Comparison of ENCODE assay signal across 15 cellular contexts in the genomic region with DNA sequence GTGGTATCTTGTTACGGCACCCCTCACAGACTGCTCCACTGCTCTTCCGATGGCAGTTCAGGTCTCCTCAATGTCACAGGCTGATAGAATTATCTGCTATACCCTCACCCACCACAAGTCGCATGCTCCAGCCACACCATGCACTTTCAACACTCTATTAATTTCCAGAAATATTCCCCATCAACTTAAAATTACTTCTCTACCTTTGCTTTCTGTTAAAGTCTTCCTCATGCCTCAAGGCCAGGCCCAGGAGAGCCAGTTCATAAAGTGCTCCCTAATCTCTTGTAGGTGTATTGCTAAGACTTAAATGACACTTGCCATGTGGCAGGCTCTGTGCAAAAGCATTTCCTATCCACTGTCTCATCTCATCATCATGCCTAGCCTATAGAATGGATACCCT.
DNase-seq lines count a peak whose midpoint lies in the region; ATAC-seq and TF ChIP-seq lines count a peak whose summit lies in the region.
"Had no signal": no experiment of that assay in that cellular context is flagged by ENCODE, and none has a peak within 500 bp of the region (broad histone marks: within the 10 kb centered on the region; RNA-seq: fewer than 3 reads in every experiment).

No MANE protein-coding gene starts in this region.

- no peak overlapping the region; a peak in 1 of 7 replicates for H3K27ac Mint-ChIP-seq in H9
- H3K27ac Mint-ChIP-seq in glutamatergic neuron (ENCODE audit: unreplicated experiment), result no peak overlapping the region
- H3K27ac Mint-ChIP-seq: activated T-helper 1 cell treated with anti-CD3 and anti-CD28 coated beads, Interleukin-12 subunit alpha, Interleukin-12 subunit beta, Interleukin-2, Interleukin-4 antibody, amounts not matched to agents 30 ng/mL and 10 ng/mL and 1 ng/mL, durations not matched to agents 14 hours and 24 hours and 36 hours had no signal

- no peaks in the 10 kb centered on the region for H3K23me2 ChIP-seq in H9 (ENCODE audit: insufficient read length, low read depth, low read length, poor library complexity, severe bottlenecking)

- H3K79me1 ChIP-seq in H9 (ENCODE audit: insufficient read depth, low read depth, low read length, poor library complexity, severe bottlenecking), result no peaks in the 10 kb centered on the region

- H3K27ac ChIP-seq in H9 (ENCODE audit: insufficient read length, low read depth, low read length), result no peak overlapping the region
- no peak overlapping the region for H3K27ac ChIP-seq in OCI-LY1 (ENCODE audit: low read depth, low read length, poor library complexity, severe bottlenecking)
- H3K27ac ChIP-seq: HL-60, left lung had no signal

- no peak overlapping the region for H4K91ac ChIP-seq in H9 (ENCODE audit: insufficient read length, low read depth, low read length)

- no peak overlapping the region for H3K9ac ChIP-seq in H9 (ENCODE audit: extremely low read depth, insufficient read length, low read length)
- H3K9ac ChIP-seq in OCI-LY1 (ENCODE audit: low read length), result no peak overlapping the region

- no peak overlapping the region for H3K18ac ChIP-seq in H9 (ENCODE audit: insufficient read length, low read depth, low read length)

- H3K4me1 ChIP-seq in H9 (ENCODE audit: insufficient read depth, low read length) (no peaks in the 10 kb centered on the region; the same call in 1 of the 2 replicates), OCI-LY1 (ENCODE audit: insufficient read depth, low read length, severe bottlenecking) (no peaks in the 10 kb centered on the region)
- H3K4me1 ChIP-seq: left lung had no signal

- H3K56ac ChIP-seq in H9 (ENCODE audit: insufficient read length, low read depth, low read length), result no peak overlapping the region

- no CpG with 5 or more reads among the region's 3 CpGs for WGBS in H9 (ENCODE audit: extremely low coverage, insufficient read length, low lambda C conversion rate)

- no peak overlapping the region for H3K23ac ChIP-seq in H9 (ENCODE audit: insufficient read length, low read depth, low read length)

- H3F3A ChIP-seq in OCI-LY1 (ENCODE audit: insufficient read depth, low read length), result no peaks in the 10 kb centered on the region

- H3K4me3 ChIP-seq in GM06990 (replicated peaks; ENCODE audit: low read depth, low read length) (no peak overlapping the region), OCI-LY1 (ENCODE audit: low read depth, low read length, poor library complexity, severe bottlenecking) (no peak overlapping the region)
- H3K4me3 ChIP-seq: left lung had no signal

- H3K9me3 Mint-ChIP-seq in H9 (no peaks in the 10 kb centered on the region), glutamatergic neuron (ENCODE audit: unreplicated experiment) (no peaks in the 10 kb centered on the region)
- H3K9me3 Mint-ChIP-seq: activated T-helper 1 cell treated with anti-CD3 and anti-CD28 coated beads, Interleukin-12 subunit alpha, Interleukin-12 subunit beta, Interleukin-2, Interleukin-4 antibody, amounts not matched to agents 30 ng/mL and 10 ng/mL and 1 ng/mL, durations not matched to agents 14 hours and 24 hours and 36 hours had no signal

- no peak for ATAC-seq in activated CD4-positive, CD25-positive, alpha-beta regulatory T cell treated with anti-CD3 and anti-CD28 coated beads, Interleukin-2, amount 50 U/mL, for 24 hours
- ATAC-seq: left lung had no signal

- H2BK20ac ChIP-seq in H9 (ENCODE audit: low read depth, low read length, poor library complexity, severe bottlenecking), result no peak overlapping the region

- H3K9me3 ChIP-seq in H9 (ENCODE audit: control insufficient read depth, low read depth, low read length) (no peaks in the 10 kb centered on the region), OCI-LY1 (ENCODE audit: low read length) (no peaks in the 10 kb centered on the region)
- H3K9me3 ChIP-seq: left lung had no signal

- no peaks in the 10 kb centered on the region for H3K36me3 ChIP-seq in GM06990 (ENCODE audit: control insufficient read depth, insufficient read depth, low read length)
- no peaks in the 10 kb centered on the region for H3K36me3 ChIP-seq in OCI-LY1 (ENCODE audit: insufficient read depth, low read length)
- H3K36me3 ChIP-seq: left lung had no signal

- H2BK120ac ChIP-seq in H9 (ENCODE audit: low read depth, low read length, poor library complexity, severe bottlenecking), result no peak overlapping the region

- H3K27me3 ChIP-seq in GM06990 (replicated peaks; ENCODE audit: control insufficient read depth, insufficient read depth, low read length) (no peaks in the 10 kb centered on the region), H9 (ENCODE audit: insufficient read depth, low read length) (no peaks in the 10 kb centered on the region), OCI-LY1 (ENCODE audit: insufficient read depth, low read length) (no peaks in the 10 kb centered on the region)
- H3K27me3 ChIP-seq: left lung had no signal

- DNase-seq in GM06990 (ENCODE audit: extremely low read depth, insufficient read length) (no peak), H9 (peak; percentile 32), glutamatergic neuron (no peak), COLO829 (ENCODE audit: low spot score) (no peak), NCI-H128 (lab: John Stamatoyannopoulos, UW; ENCODE audit: unreplicated experiment) (no peak), head of caudate nucleus (no peak)
- DNase-seq: caudate nucleus; left lung; NCI-H1417; nucleus accumbens; stimulated activated CD4-positive, alpha-beta T cell treated with anti-CD3 and anti-CD28 coated beads, Interleukin-1b, Interleukin-23, amount 100 ng/mL, for 48 hours had no signal

- H3K79me2 ChIP-seq in H9 (ENCODE audit: insufficient read depth, low read length), result no peaks in the 10 kb centered on the region
- H3K79me2 ChIP-seq in OCI-LY1 (ENCODE audit: insufficient read depth, low read length), result no peaks in the 10 kb centered on the region

- H3K36me3 Mint-ChIP-seq in H9 (ENCODE audit: insufficient read depth in 1 of 3, low read depth in 3 of 3) (no peaks in the 10 kb centered on the region), glutamatergic neuron (ENCODE audit: unreplicated experiment) (no peaks in the 10 kb centered on the region)

- no peak overlapping the region for H3T11ph ChIP-seq in H9 (ENCODE audit: low read length)

- no peak overlapping the region for H3K4ac ChIP-seq in H9 (ENCODE audit: low read depth, low read length)

- H3K4me1 Mint-ChIP-seq in H9 (no peaks in the 10 kb centered on the region), glutamatergic neuron (ENCODE audit: low read depth, unreplicated experiment) (peaks cover 5% of the 10 kb centered on the region)

- H2AFZ ChIP-seq in H9 (ENCODE audit: low read length) (no peak overlapping the region), OCI-LY1 (ENCODE audit: low read length) (no peak overlapping the region)

- H2BK12ac ChIP-seq in H9 (ENCODE audit: insufficient read length, low read depth, low read length), result no peak overlapping the region

- H3K9me2 ChIP-seq in OCI-LY1 (ENCODE audit: low read depth, low read length), result no peaks in the 10 kb centered on the region

- H3K4me2 ChIP-seq in H9 (ENCODE audit: insufficient read depth, insufficient read length, low read length) (no peak overlapping the region), OCI-LY1 (ENCODE audit: low read length) (no peak overlapping the region)

- TF ChIP-seq CTCF in GM06990 (IDR thresholded peaks at IDR 0.05; ENCODE audit: insufficient read depth, low read length, poor library complexity, severe bottlenecking), result peak; percentile 42
- TF ChIP-seq CTCF in H9 (conservative IDR thresholded peaks at IDR 0.05), result peak; percentile 58
- TF ChIP-seq CTCF in OCI-LY1 (IDR thresholded peaks at IDR 0.05; ENCODE audit: low read length), result peak; percentile 43; the same call in 1 of the 2 replicates
- TF ChIP-seq CTCF in glutamatergic neuron (IDR thresholded peaks at IDR 0.05; ENCODE audit: partially characterized antibody, unreplicated experiment), result peak; percentile 50

- H3K4me3 Mint-ChIP-seq in H9, result no peak overlapping the region
- no peak overlapping the region for H3K4me3 Mint-ChIP-seq in glutamatergic neuron (ENCODE audit: unreplicated experiment)
- H3K4me3 Mint-ChIP-seq: activated T-helper 1 cell treated with anti-CD3 and anti-CD28 coated beads, Interleukin-12 subunit alpha, Interleukin-12 subunit beta, Interleukin-2, Interleukin-4 antibody, amounts not matched to agents 30 ng/mL and 10 ng/mL and 1 ng/mL, durations not matched to agents 14 hours and 24 hours and 36 hours had no signal

- H4K5ac ChIP-seq in H9 (ENCODE audit: insufficient read length, low read depth, low read length), result no peak overlapping the region

- H2AK5ac ChIP-seq in H9 (ENCODE audit: insufficient read length, low read length), result no peak overlapping the region

- H2BK15ac ChIP-seq in H9 (ENCODE audit: low read depth, low read length), result no peak overlapping the region

- H4K20me1 ChIP-seq in H9 (ENCODE audit: control insufficient read depth, insufficient read depth, insufficient read length) (no peaks in the 10 kb centered on the region), OCI-LY1 (ENCODE audit: insufficient read depth, low read length) (no peaks in the 10 kb centered on the region)

- H3K14ac ChIP-seq in H9 (ENCODE audit: insufficient read depth, low read length), result no peak overlapping the region

- no peaks in the 10 kb centered on the region for H3K27me3 Mint-ChIP-seq in H9 (ENCODE audit: low read depth)
- H3K27me3 Mint-ChIP-seq in glutamatergic neuron (ENCODE audit: unreplicated experiment), result no peaks in the 10 kb centered on the region

- intact Hi-C loops in head of caudate nucleus (cut with DNase I), result no loop called here

- H4K8ac ChIP-seq in H9 (replicated peaks; ENCODE audit: insufficient read length, low read depth, low read length), result no peak overlapping the region

- H2BK5ac ChIP-seq in H9 (ENCODE audit: insufficient read length, low read length), result no peak overlapping the region
